ENCODE assay signal across 8 cellular contexts in genomic region chr9:129665814-129666511, GRCh38. TPM values are rescaled to one million over a fixed set of nuclear protein-coding genes. Genes with fewer than 3 reads are reported as not detected.
A peak's percentile ranks its signal among the peaks of the same experiment; 100 is the strongest.
DNase-seq lines count a peak whose midpoint lies in the region; ATAC-seq and TF ChIP-seq lines count a peak whose summit lies in the region.

No MANE protein-coding gene starts in this region.

- H3K14ac ChIP-seq in trophoblast cell (ENCODE audit: low read length) = no peak overlapping the region

- H3K79me2 ChIP-seq in trophoblast cell (ENCODE audit: control insufficient read depth, insufficient read depth, low read length, poor library complexity) = no peaks in the 10 kb centered on the region

- POLR2A ChIA-PET in BJ (lab: Charles Lee) = no interaction called here

- H2BK5ac ChIP-seq in trophoblast cell (ENCODE audit: low read depth, low read length, poor library complexity) = no peak overlapping the region

- no peak overlapping the region for H2BK12ac ChIP-seq in trophoblast cell (ENCODE audit: low read length)

- CTCF ChIA-PET in BJ (lab: Yijun Ruan, JAX) = interaction anchor here (0.9 to 1.8 kb wide), 2 partner anchors 24 to 60 kb away, joined by 4 to 5 read pairs; partner anchors contain the start of gene ASB6

- H3K9me3 ChIP-seq in NT2/D1 (ENCODE audit: insufficient read depth, low read length) (no peaks in the 10 kb centered on the region), esophagus muscularis mucosa (no peaks in the 10 kb centered on the region), trophoblast cell (ENCODE audit: insufficient read depth, low read depth, low read length) (no peaks in the 10 kb centered on the region)

- TF ChIP-seq EP300 in esophagus muscularis mucosa (IDR thresholded peaks at IDR 0.05) = no peak

- peak overlapping the region; percentile 83 for H3K4me3 ChIP-seq in BJ (ENCODE audit: low read depth, low read length)
- H3K4me3 ChIP-seq in NT2/D1 (ENCODE audit: insufficient read length, low read depth) = peak overlapping the region; percentile 62
- H3K4me3 ChIP-seq in esophagus muscularis mucosa = peak overlapping the region; percentile 46 to 65 (median 56)
- peak overlapping the region; percentile 31 for H3K4me3 ChIP-seq in trophoblast cell (ENCODE audit: low read depth, low read length)

- no peak for TF ChIP-seq CTCF in BJ (IDR thresholded peaks at IDR 0.05; ENCODE audit: insufficient read depth, low read depth, low read length)
- TF ChIP-seq CTCF in esophagus muscularis mucosa (IDR thresholded peaks at IDR 0.05) = peak in 1 of 3 experiments; percentile 21

- DNase-seq in BJ (ENCODE audit: low read depth) = no peak
- DNase-seq in NT2/D1 (ENCODE audit: low read depth, low spot score) = no peak
- no peak for DNase-seq in esophagus muscularis mucosa (ENCODE audit: extremely low spot score)
- DNase-seq in trophoblast cell = no peak
- no peak for DNase-seq in iPS-NIHi7 (ENCODE audit: extremely low spot score)
- DNase-seq in 8988T = no peak
- no peak for DNase-seq in NCI-H524 (lab: John Stamatoyannopoulos, UW)

- no peak overlapping the region for H3K23ac ChIP-seq in trophoblast cell (ENCODE audit: low read length)

- TF ChIP-seq POLR2A in esophagus muscularis mucosa (IDR thresholded peaks at IDR 0.05; ENCODE audit: low read depth) = no peak

- H3K27me3 ChIP-seq in BJ (ENCODE audit: control insufficient read depth, insufficient read depth, low read length) = no peaks in the 10 kb centered on the region
- peaks cover 4% of the 10 kb centered on the region for H3K27me3 ChIP-seq in NT2/D1 (ENCODE audit: insufficient read depth, insufficient read length)
- H3K27me3 ChIP-seq in esophagus muscularis mucosa = peaks cover 0 to 51% (median 8%) of the 10 kb centered on the region in 4 donors
- H3K27me3 ChIP-seq in trophoblast cell (ENCODE audit: insufficient read depth, low read length) = peaks cover 16% of the 10 kb centered on the region

- peak overlapping the region; percentile 23 to 57 (median 38) for H3K27ac ChIP-seq in esophagus muscularis mucosa (replicated peaks in 1 of 4)
- no peak overlapping the region for H3K27ac ChIP-seq in trophoblast cell (ENCODE audit: low read depth, low read length)

- intact Hi-C loops in esophagus muscularis mucosa (cut with DNase I) = loop anchor here (5.0 kb wide), 1 partner anchor 51 kb away; no protein-coding TSS in a partner anchor

- H3K4me2 ChIP-seq in trophoblast cell (ENCODE audit: low read length) = peak overlapping the region; percentile 61

- H3K18ac ChIP-seq in trophoblast cell (ENCODE audit: low read length) = no peak overlapping the region

- peaks cover 4% of the 10 kb centered on the region for H3K36me3 ChIP-seq in BJ (ENCODE audit: control insufficient read depth, insufficient read depth, low read length)
- H3K36me3 ChIP-seq in NT2/D1 (ENCODE audit: insufficient read depth, insufficient read length, low read length) = no peaks in the 10 kb centered on the region
- no peaks in the 10 kb centered on the region for H3K36me3 ChIP-seq in esophagus muscularis mucosa
- no peaks in the 10 kb centered on the region for H3K36me3 ChIP-seq in trophoblast cell (ENCODE audit: control insufficient read depth in 1 of 2, insufficient read depth in 2 of 2, low read length in 2 of 2)

- H2AK5ac ChIP-seq in trophoblast cell (ENCODE audit: low read length) = no peak overlapping the region

- no peak overlapping the region for H4K91ac ChIP-seq in trophoblast cell (ENCODE audit: low read depth, low read length)

- H3K4me1 ChIP-seq in NT2/D1 (ENCODE audit: insufficient read depth, insufficient read length) (peaks cover 24% of the 10 kb centered on the region), esophagus muscularis mucosa (peaks cover 8 to 28% (median 22%) of the 10 kb centered on the region in 4 donors), trophoblast cell (ENCODE audit: control insufficient read depth in 1 of 2, insufficient read depth in 2 of 2, low read length in 2 of 2) (peaks cover 3 to 7% of the 10 kb centered on the region in 2 experiments)

- no peaks in the 10 kb centered on the region for H3K79me1 ChIP-seq in trophoblast cell (ENCODE audit: low read length)

- no peak overlapping the region for H4K8ac ChIP-seq in trophoblast cell (ENCODE audit: low read depth, low read length)

- no peak overlapping the region for H3K4ac ChIP-seq in trophoblast cell (ENCODE audit: low read depth, low read length)

- 6% methylated on average over 16 of the region's 87 CpGs for WGBS in esophagus muscularis mucosa
- no CpG with 5 or more reads among the region's 87 CpGs for WGBS in trophoblast cell (ENCODE audit: extremely low coverage, insufficient coverage, insufficient read length)

- peak overlapping the region; percentile 84 for H3K9ac ChIP-seq in NT2/D1 (ENCODE audit: insufficient read length, low read depth)
- H3K9ac ChIP-seq in trophoblast cell (ENCODE audit: low read length) = no peak overlapping the region

- H2AFZ ChIP-seq in trophoblast cell (ENCODE audit: insufficient read depth, low read length, poor library complexity) = peak overlapping the region; percentile 70

- no peak for ATAC-seq in GM21367 (IDR thresholded peaks at IDR 0.05; ENCODE audit: unreplicated experiment)

- H2BK120ac ChIP-seq in trophoblast cell (ENCODE audit: insufficient read depth, low read length, poor library complexity) = no peak overlapping the region

- no peak overlapping the region for H4K12ac ChIP-seq in trophoblast cell (ENCODE audit: low read depth, low read length)

RNA-seq across cellular contexts. Expression of gene PRRX2, which starts 0.5 kb away (rescaled TPM):
- polyA plus RNA-seq in BJ (2011; rRNA removed) = 20.4 and 37.4 TPM in 2 replicates
- polyA minus RNA-seq in BJ (2011; rRNA and poly(A)+ RNA removed) = 8.9 and 9.5 TPM in 2 replicates
- total RNA-seq in esophagus muscularis mucosa = 10 to 100 TPM in 2 of 4 donors, 1 to 10 TPM in 2; 1.7 to 13.1 (median 6.2) TPM
- polyA plus RNA-seq in trophoblast cell (2013) = 1.3 and 1.4 TPM in 2 replicates

RNA-seq across cellular contexts. Expression of gene ASB6, which starts 24.0 kb away (rescaled TPM):
- 13.1 and 23.2 TPM in 2 replicates for polyA plus RNA-seq in BJ (2011; rRNA removed)
- polyA minus RNA-seq in BJ (2011; rRNA and poly(A)+ RNA removed) = 6.7 and 10.5 TPM in 2 replicates
- total RNA-seq in esophagus muscularis mucosa = 10 to 100 TPM; 13.3 to 30.0 (median 22.0) TPM
- polyA plus RNA-seq in trophoblast cell (2013) = 16.6 and 17.9 TPM in 2 replicates

RNA-seq across cellular contexts. Expression of gene NTMT1, which starts 40.0 kb away (rescaled TPM):
- 77.1 and 96.3 TPM in 2 replicates for polyA plus RNA-seq in BJ (2011; rRNA removed)
- polyA minus RNA-seq in BJ (2011; rRNA and poly(A)+ RNA removed) = 24.0 and 39.5 TPM in 2 replicates
- 10 to 100 TPM; 20.3 to 33.3 (median 31.9) TPM for total RNA-seq in esophagus muscularis mucosa
- polyA plus RNA-seq in trophoblast cell (2013) = 31.8 and 32.6 TPM in 2 replicates

RNA-seq across cellular contexts. Expression of gene C9orf50, which starts 45.1 kb away (rescaled TPM):
- polyA plus RNA-seq in BJ (2011; rRNA removed) = 0.20 and 0.21 TPM in 2 replicates
- polyA minus RNA-seq in BJ (2011; rRNA and poly(A)+ RNA removed) = 0.09 TPM in 1 of 2 replicates, not detected in the other
- under 1 TPM in 1 of 4 donors, not detected in 3; 0.34 TPM for total RNA-seq in esophagus muscularis mucosa
- 0.07 TPM in 1 of 2 replicates, not detected in the other for polyA plus RNA-seq in trophoblast cell (2013)

Comparison
In these comparisons a context has a peak if more than half of its experiments do, and no peak if none do; other contexts are left out.
1. H3K4me3 ChIP-seq: peak in every context shown above with its lines; median percentile 83 in BJ; 62 in NT2/D1; 56 in esophagus muscularis mucosa; 31 in trophoblast cell.